Comparison of ENCODE assay signal across 26 cellular contexts in the genomic region with DNA sequence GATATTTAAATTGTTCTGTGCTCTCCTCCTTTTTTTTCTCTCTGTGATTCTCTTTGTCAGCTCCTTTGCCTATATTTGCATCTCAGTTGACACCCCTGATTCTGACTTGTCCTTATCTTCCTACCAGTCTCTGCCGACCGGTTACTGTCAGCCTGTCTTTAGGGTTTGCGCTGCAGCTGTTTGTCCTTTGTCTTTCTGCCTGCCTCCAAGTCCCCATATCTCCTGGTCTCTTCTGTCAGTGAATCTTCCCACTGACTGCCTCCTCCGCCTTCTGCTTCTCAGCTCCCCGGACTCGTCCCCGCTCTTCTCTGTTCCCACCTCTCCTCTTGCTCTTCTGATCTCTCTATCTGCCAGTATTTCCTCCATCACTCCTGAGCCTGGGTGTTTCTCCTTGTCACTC. TPM values are rescaled to one million over a fixed set of nuclear protein-coding genes. Genes with fewer than 3 reads are reported as not detected.
"Had no signal": no experiment of that assay in that cellular context is flagged by ENCODE, and none has a peak within 500 bp of the region (broad histone marks: within the 10 kb centered on the region; RNA-seq: fewer than 3 reads in every experiment).

No MANE protein-coding gene starts in this region.

- H3K27ac ChIP-seq: dorsolateral prefrontal cortex, esophagus squamous epithelium, gastrocnemius medialis, heart right ventricle, parathyroid adenoma, skin epidermis, suprapubic skin, tibial nerve had no signal

- H3K9me3 ChIP-seq: esophagus squamous epithelium, gastrocnemius medialis, heart right ventricle, suprapubic skin, tibial nerve had no signal

- H3K9ac ChIP-seq: parathyroid adenoma had no signal

- H3K27ac Mint-ChIP-seq: activated CD4-positive, alpha-beta memory T cell treated with anti-CD3 and anti-CD28 coated beads for 36 hours; activated naive CD4-positive, alpha-beta T cell treated with anti-CD3 and anti-CD28 coated beads, Interleukin-2, amount 50 U/mL, for 72 hours; activated T-cell treated with anti-CD3 and anti-CD28 coated beads, Interleukin-2, amount 50 U/mL, for 72 hours; effector memory CD8-positive, alpha-beta T cell; memory B cell; nephron progenitor cell; stimulated activated effector memory CD8-positive, alpha-beta T cell treated with anti-CD3 and anti-CD28 coated beads, Interleukin-12 subunit alpha, Interleukin-12 subunit beta, amount 100 ng/mL, for 72 hours; stimulated activated naive CD8-positive, alpha-beta T cell treated with anti-CD3 and anti-CD28 coated beads, Interleukin-15, amount 100 ng/mL, for 72 hours had no signal

- H3K4me1 Mint-ChIP-seq: memory B cell; stimulated activated naive CD8-positive, alpha-beta T cell treated with anti-CD3 and anti-CD28 coated beads, Interleukin-15, amount 100 ng/mL, for 72 hours had no signal

- H3K9me3 Mint-ChIP-seq: activated CD4-positive, alpha-beta memory T cell treated with anti-CD3 and anti-CD28 coated beads for 36 hours; activated naive CD4-positive, alpha-beta T cell treated with anti-CD3 and anti-CD28 coated beads, Interleukin-2, amount 50 U/mL, for 72 hours; activated T-cell treated with anti-CD3 and anti-CD28 coated beads, Interleukin-2, amount 50 U/mL, for 72 hours; brain; effector memory CD8-positive, alpha-beta T cell; memory B cell; nephron progenitor cell; stimulated activated effector memory CD8-positive, alpha-beta T cell treated with anti-CD3 and anti-CD28 coated beads, Interleukin-12 subunit alpha, Interleukin-12 subunit beta, amount 100 ng/mL, for 72 hours; stimulated activated naive CD8-positive, alpha-beta T cell treated with anti-CD3 and anti-CD28 coated beads, Interleukin-15, amount 100 ng/mL, for 72 hours; T-cell had no signal

- ATAC-seq: activated naive CD4-positive, alpha-beta T cell treated with anti-CD3 and anti-CD28 coated beads, Interleukin-2, amount 50 U/mL, for 72 hours; activated T-cell treated with anti-CD3 and anti-CD28 coated beads, Interleukin-2, amount 50 U/mL, for 72 hours; effector memory CD8-positive, alpha-beta T cell; gastrocnemius medialis; heart right ventricle; left colon; right cardiac atrium; stimulated activated effector memory CD8-positive, alpha-beta T cell treated with anti-CD3 and anti-CD28 coated beads, Interleukin-12 subunit alpha, Interleukin-12 subunit beta, amount 100 ng/mL, for 72 hours; stimulated activated naive CD8-positive, alpha-beta T cell treated with anti-CD3 and anti-CD28 coated beads, Interleukin-15, amount 100 ng/mL, for 72 hours; T-cell had no signal

- H3K4me1 ChIP-seq: parathyroid adenoma had no signal

- H3K36me3 ChIP-seq: gastrocnemius medialis, suprapubic skin had no signal

- H3K4me3 Mint-ChIP-seq: activated CD4-positive, alpha-beta memory T cell treated with anti-CD3 and anti-CD28 coated beads for 36 hours; activated T-cell treated with anti-CD3 and anti-CD28 coated beads, Interleukin-2, amount 50 U/mL, for 72 hours; brain; effector memory CD8-positive, alpha-beta T cell; memory B cell; nephron progenitor cell; stimulated activated effector memory CD8-positive, alpha-beta T cell treated with anti-CD3 and anti-CD28 coated beads, Interleukin-12 subunit alpha, Interleukin-12 subunit beta, amount 100 ng/mL, for 72 hours; stimulated activated naive CD8-positive, alpha-beta T cell treated with anti-CD3 and anti-CD28 coated beads, Interleukin-15, amount 100 ng/mL, for 72 hours; T-cell had no signal

- H3K36me3 Mint-ChIP-seq: activated CD4-positive, alpha-beta memory T cell treated with anti-CD3 and anti-CD28 coated beads for 36 hours; activated naive CD4-positive, alpha-beta T cell treated with anti-CD3 and anti-CD28 coated beads, Interleukin-2, amount 50 U/mL, for 72 hours; brain; memory B cell; stimulated activated effector memory CD8-positive, alpha-beta T cell treated with anti-CD3 and anti-CD28 coated beads, Interleukin-12 subunit alpha, Interleukin-12 subunit beta, amount 100 ng/mL, for 72 hours; T-cell had no signal

- H3K4me3 ChIP-seq: dorsolateral prefrontal cortex, esophagus squamous epithelium, gastrocnemius medialis, heart right ventricle, skin epidermis, suprapubic skin, tibial nerve had no signal

- H3K27me3 ChIP-seq: dorsolateral prefrontal cortex, esophagus squamous epithelium, gastrocnemius medialis, suprapubic skin, tibial nerve had no signal

- H2AFZ ChIP-seq: parathyroid adenoma had no signal

- DNase-seq: activated CD4-positive, alpha-beta memory T cell treated with anti-CD3 and anti-CD28 coated beads for 36 hours; activated CD4-positive, alpha-beta T cell treated with anti-CD3 and anti-CD28 coated beads for 48 hours; activated gamma-delta T cell; activated T-cell treated with anti-CD3 and anti-CD28 coated beads, Interleukin-2, amount 50 U/mL, for 72 hours; aorta; dorsolateral prefrontal cortex; effector memory CD8-positive, alpha-beta T cell; esophagus squamous epithelium; gastrocnemius medialis; heart right ventricle; left colon; nephron progenitor cell; nucleus accumbens; stimulated activated CD4-positive, alpha-beta T cell treated with anti-CD3 and anti-CD28 coated beads, Interleukin-2, amount 100 ng/mL, for 24 hours; stimulated activated naive CD8-positive, alpha-beta T cell treated with anti-CD3 and anti-CD28 coated beads, Interleukin-15, amount 100 ng/mL, for 72 hours; T-cell had no signal

RNA-seq across cellular contexts. Expression of gene SERPINF2, which starts 37.7 kb away (rescaled TPM):
- total RNA-seq: activated CD4-positive, alpha-beta memory T cell treated with anti-CD3 and anti-CD28 coated beads for 36 hours; pulmonary artery endothelial cell had no signal
